20 cellular contexts compared by ENCODE assay signal in genomic region chr10:91610919-91611318, GRCh38. TPM values are rescaled to one million over a fixed set of nuclear protein-coding genes. Genes with fewer than 3 reads are reported as not detected.
DNase-seq lines count a peak whose midpoint lies in the region; ATAC-seq and TF ChIP-seq lines count a peak whose summit lies in the region.
"Had no signal": no experiment of that assay in that cellular context is flagged by ENCODE, and none has a peak within 500 bp of the region (broad histone marks: within the 10 kb centered on the region; RNA-seq: fewer than 3 reads in every experiment).

No MANE protein-coding gene starts in this region.

- DNase-seq in right atrium auricular region (ENCODE audit: low spot score), result no peak
- no peak for DNase-seq in Right ventricle myocardium inferior (ENCODE audit: missing footprints)
- no peak for DNase-seq in WERI-Rb-1
- no peak for DNase-seq in GM03348 (ENCODE audit: low spot score)
- DNase-seq: activated CD4-positive, alpha-beta T cell treated with anti-CD3 and anti-CD28 coated beads for 48 hours; activated CD8-positive, alpha-beta memory T cell treated with anti-CD3 and anti-CD28 coated beads, Interleukin-2, amount 10 ng/mL, durations not matched to agents 7 days and 5 days; activated naive CD8-positive, alpha-beta T cell treated with anti-CD3 and anti-CD28 coated beads, Interleukin-2, amount 10 ng/mL, durations not matched to agents 7 days and 5 days; brain microvascular endothelial cell; GDM1; mammary epithelial cell; naive thymus-derived CD8-positive, alpha-beta T cell; NCI-H1436; NCI-H526 treated with DMSO at 0.1 percent for 48 hours; ovary; stimulated activated CD4-positive, alpha-beta T cell treated with anti-CD3 and anti-CD28 coated beads, Interleukin-1b, Interleukin-23, amount 100 ng/mL, for 48 hours; stimulated activated naive CD4-positive, alpha-beta T cell had no signal

- no peaks in the 10 kb centered on the region for H3K27me3 ChIP-seq in right atrium auricular region
- no peaks in the 10 kb centered on the region for H3K27me3 ChIP-seq in gastroesophageal sphincter
- no peaks in the 10 kb centered on the region for H3K27me3 ChIP-seq in skeletal muscle tissue (ENCODE audit: control insufficient read depth in 3 of 3, insufficient read depth in 3 of 3, low read length in 3 of 3)
- no peaks in the 10 kb centered on the region for H3K27me3 ChIP-seq in WERI-Rb-1 (ENCODE audit: insufficient read depth, low read depth, severe bottlenecking)
- H3K27me3 ChIP-seq: brain microvascular endothelial cell, ovary had no signal

- H3K36me3 ChIP-seq in right atrium auricular region, result no peaks in the 10 kb centered on the region
- no peaks in the 10 kb centered on the region for H3K36me3 ChIP-seq in gastroesophageal sphincter
- no peaks in the 10 kb centered on the region for H3K36me3 ChIP-seq in skeletal muscle tissue (ENCODE audit: control insufficient read depth in 3 of 3, insufficient read depth in 3 of 3, low read length in 3 of 3)
- no peaks in the 10 kb centered on the region for H3K36me3 ChIP-seq in WERI-Rb-1
- H3K36me3 ChIP-seq: brain microvascular endothelial cell, ovary had no signal

- H3K9me3 ChIP-seq in right atrium auricular region, result peaks cover 0 to 4% of the 10 kb centered on the region in 2 donors
- H3K9me3 ChIP-seq in gastroesophageal sphincter, result no peaks in the 10 kb centered on the region
- peaks cover 0 to 2% (median 0%) of the 10 kb centered on the region in 3 donors for H3K9me3 ChIP-seq in skeletal muscle tissue (ENCODE audit: control insufficient read depth in 3 of 3, low read length in 3 of 3)
- peaks cover 2% of the 10 kb centered on the region for H3K9me3 ChIP-seq in WERI-Rb-1 (ENCODE audit: severe bottlenecking)
- H3K9me3 ChIP-seq: ovary had no signal

- peak overlapping the region in 2 of 3 donors; percentile 66 to 68 for H3K9ac ChIP-seq in skeletal muscle tissue (ENCODE audit: low read depth in 1 of 3, low read length in 3 of 3)

- peak overlapping the region; percentile 84 to 90 for H3K27ac ChIP-seq in right atrium auricular region
- peak overlapping the region; percentile 0 to 86 (median 79) for H3K27ac ChIP-seq in gastroesophageal sphincter
- peak overlapping the region; percentile 97 for H3K27ac ChIP-seq in skeletal muscle tissue (ENCODE audit: low read depth, low read length)
- H3K27ac ChIP-seq in WERI-Rb-1, result no peak overlapping the region
- H3K27ac ChIP-seq: brain microvascular endothelial cell had no signal

- TF ChIP-seq EP300 in gastroesophageal sphincter (IDR thresholded peaks at IDR 0.05), result no peak

- H3K4me3 ChIP-seq in right atrium auricular region, result no peak overlapping the region
- no peak overlapping the region for H3K4me3 ChIP-seq in gastroesophageal sphincter
- peak overlapping the region in 2 of 3 donors; percentile 9 to 29 for H3K4me3 ChIP-seq in skeletal muscle tissue (ENCODE audit: low read length in 3 of 3)
- no peak overlapping the region for H3K4me3 ChIP-seq in WERI-Rb-1 (ENCODE audit: low read depth, low read length)
- H3K4me3 ChIP-seq: ovary had no signal

- H3K4me1 ChIP-seq in right atrium auricular region, result peaks cover 3 to 64% of the 10 kb centered on the region in 2 donors
- peaks cover 16 to 66% (median 26%) of the 10 kb centered on the region in 3 donors for H3K4me1 ChIP-seq in gastroesophageal sphincter
- H3K4me1 ChIP-seq in skeletal muscle tissue (ENCODE audit: control insufficient read depth in 3 of 3, insufficient read depth in 3 of 3, low read length in 3 of 3), result peaks cover 49 to 61% (median 56%) of the 10 kb centered on the region in 3 donors

- no CpG with 5 or more reads among the region's 1 CpG for whole genome bisulfite sequencing in gastroesophageal sphincter (ENCODE audit: low coverage in 1 of 2), 2 donors

- no peak for TF ChIP-seq POLR2A in gastroesophageal sphincter (IDR thresholded peaks at IDR 0.05)

- intact Hi-C loops in Right ventricle myocardium inferior (cut with DNase I), result no loop called here

- no peak for TF ChIP-seq CTCF in right atrium auricular region (IDR thresholded peaks at IDR 0.05)
- no peak for TF ChIP-seq CTCF in gastroesophageal sphincter (IDR thresholded peaks at IDR 0.05)
- TF ChIP-seq CTCF in WERI-Rb-1 (IDR thresholded peaks at IDR 0.05; ENCODE audit: low read depth, low read length), result no peak

- ATAC-seq in Right ventricle myocardium inferior (no peak), gastroesophageal sphincter (no peak), GM21423 (IDR thresholded peaks at IDR 0.05; ENCODE audit: unreplicated experiment) (no peak), HG03280 (IDR thresholded peaks at IDR 0.05; ENCODE audit: unreplicated experiment) (no peak)
- ATAC-seq: activated CD8-positive, alpha-beta memory T cell treated with anti-CD3 and anti-CD28 coated beads, Interleukin-2, amount 10 ng/mL, durations not matched to agents 7 days and 5 days; naive thymus-derived CD8-positive, alpha-beta T cell had no signal

RNA-seq across cellular contexts. Expression of gene PPP1R3C, which starts 22.0 kb away (rescaled TPM):
- total RNA-seq in right atrium auricular region, result 100 to 1,000 TPM in 1 of 2 donors, 10 to 100 TPM in 1; 58.0 to 250 TPM
- 137 TPM for total RNA-seq in Right ventricle myocardium inferior
- total RNA-seq in gastroesophageal sphincter, result 100 to 1,000 TPM in 2 of 4 donors, 10 to 100 TPM in 2; 83.3 to 162 (median 96.2) TPM
- total RNA-seq in skeletal muscle tissue, result 218 TPM
- total RNA-seq: activated CD8-positive, alpha-beta memory T cell treated with anti-CD3 and anti-CD28 coated beads, Interleukin-2, amount 10 ng/mL, durations not matched to agents 7 days and 5 days; naive thymus-derived CD8-positive, alpha-beta T cell had no signal

Comparison
In these comparisons a context has a peak if more than half of its experiments do, and no peak if none do; other contexts are left out.
1. H3K4me3 ChIP-seq: peak in skeletal muscle tissue (2 of 3); none in right atrium auricular region (0 of 2), gastroesophageal sphincter (0 of 2) and WERI-Rb-1 (single experiment).